1 cellular context compared by ENCODE assay signal in genomic region chr1:223831755-223832636, GRCh38.
TF ChIP-seq lines count a peak whose summit lies in the region.

No MANE protein-coding gene starts in this region.

TF ChIP-seq in GM12878, 131 proteins besides CTCF, POLR2A, EP300 and RAD21 (continued from another document):
- TF ChIP-seq NKRF (conservative IDR thresholded peaks at IDR 0.05) (no peak), CEBPB (IDR thresholded peaks at IDR 0.05; ENCODE audit: borderline replicate concordance in 1 of 2, low read depth in 2 of 2, low read length in 2 of 2) (no peak), EGR1 (IDR thresholded peaks at IDR 0.05; ENCODE audit: borderline replicate concordance in 1 of 2, low read depth in 2 of 2, low read length in 2 of 2) (no peak), ZNF384 (IDR thresholded peaks at IDR 0.05; ENCODE audit: borderline replicate concordance, low read depth, low read length) (0 out of 2 replicates have a peak, but pooled peaks have one; percentile 31), BACH1 (IDR thresholded peaks at IDR 0.05; ENCODE audit: borderline replicate concordance) (no peak), ATF2 (IDR thresholded peaks at IDR 0.05; ENCODE audit: low read length) (peak; percentile 55; the same call in 1 of the 2 replicates)
